In the genomic region with DNA sequence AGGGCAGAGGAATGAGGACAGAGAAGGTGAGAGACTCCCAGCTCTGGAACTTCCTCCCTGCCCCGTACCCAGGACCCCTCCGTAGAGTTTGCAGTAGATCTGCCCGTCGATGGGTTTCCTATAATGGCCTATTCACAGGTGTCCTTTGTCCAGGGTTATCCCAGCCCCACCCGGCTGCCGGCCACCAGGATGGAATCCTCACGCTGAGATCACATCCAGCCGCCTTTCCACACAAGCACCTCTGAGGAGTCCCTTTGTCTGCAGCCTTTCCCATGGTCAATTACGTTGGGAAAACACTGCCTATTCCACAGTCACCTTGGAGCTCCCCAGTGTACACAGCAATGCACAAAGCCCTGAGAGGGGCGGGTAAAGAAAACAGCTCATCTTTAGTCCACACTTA, we compare ENCODE assay signal across 14 cellular contexts.
DNase-seq lines count a peak whose midpoint lies in the region; TF ChIP-seq lines count a peak whose summit lies in the region.
"Had no signal": no experiment of that assay in that cellular context is flagged by ENCODE, and none has a peak within 500 bp of the region (broad histone marks: within the 10 kb centered on the region; RNA-seq: fewer than 3 reads in every experiment).

No MANE protein-coding gene starts in this region.

- H3K9me3 Mint-ChIP-seq in activated T-cell treated with anti-CD3 and anti-CD28 coated beads, Interleukin-2, amount 50 U/mL, for 24 hours: no peaks in the 10 kb centered on the region
- no peaks in the 10 kb centered on the region for H3K9me3 Mint-ChIP-seq in IgD-negative memory B cell
- no peaks in the 10 kb centered on the region for H3K9me3 Mint-ChIP-seq in activated T-helper 1 cell treated with anti-CD3 and anti-CD28 coated beads, Interleukin-12 subunit alpha, Interleukin-12 subunit beta, Interleukin-2, Interleukin-4 antibody, amounts not matched to agents 30 ng/mL and 10 ng/mL and 1 ng/mL, durations not matched to agents 14 hours and 24 hours and 36 hours
- no peaks in the 10 kb centered on the region for H3K9me3 Mint-ChIP-seq in neural progenitor cell

- no peak overlapping the region for H3K4me3 ChIP-seq in neural progenitor cell
- H3K4me3 ChIP-seq: K562, testis had no signal

- H3K27me3 ChIP-seq in neural progenitor cell: no peaks in the 10 kb centered on the region
- H3K27me3 ChIP-seq: testis had no signal

- H3K36me3 ChIP-seq in neural progenitor cell: no peaks in the 10 kb centered on the region

- intact Hi-C loops in activated T-helper 1 cell treated with anti-CD3 and anti-CD28 coated beads, Interleukin-12 subunit alpha, Interleukin-12 subunit beta, Interleukin-2, Interleukin-4 antibody, amounts not matched to agents 30 ng/mL and 10 ng/mL and 1 ng/mL, durations not matched to agents 14 hours and 24 hours and 36 hours (cut with micrococcal nuclease): no loop called here

- no peak overlapping the region for H3K4me2 ChIP-seq in neural progenitor cell

- no peaks in the 10 kb centered on the region for H4K20me1 ChIP-seq in neural progenitor cell (ENCODE audit: low read depth)

- H3F3A ChIP-seq in neural progenitor cell (ENCODE audit: low read depth): no peaks in the 10 kb centered on the region

- H3K4me3 Mint-ChIP-seq in activated T-cell treated with anti-CD3 and anti-CD28 coated beads, Interleukin-2, amount 50 U/mL, for 24 hours: no peak overlapping the region
- peak overlapping the region in 1 of 4 donors; percentile 69 for H3K4me3 Mint-ChIP-seq in IgD-negative memory B cell
- peak overlapping the region; percentile 70 for H3K4me3 Mint-ChIP-seq in activated T-helper 1 cell treated with anti-CD3 and anti-CD28 coated beads, Interleukin-12 subunit alpha, Interleukin-12 subunit beta, Interleukin-2, Interleukin-4 antibody, amounts not matched to agents 30 ng/mL and 10 ng/mL and 1 ng/mL, durations not matched to agents 14 hours and 24 hours and 36 hours
- no peak overlapping the region for H3K4me3 Mint-ChIP-seq in neural progenitor cell
- H3K4me3 Mint-ChIP-seq: WTC11 had no signal

- no peaks in the 10 kb centered on the region for H3K36me3 Mint-ChIP-seq in activated T-cell treated with anti-CD3 and anti-CD28 coated beads, Interleukin-2, amount 50 U/mL, for 24 hours (ENCODE audit: low read depth)
- H3K36me3 Mint-ChIP-seq in IgD-negative memory B cell (no peaks in the 10 kb centered on the region), neural progenitor cell (no peaks in the 10 kb centered on the region)
- H3K36me3 Mint-ChIP-seq in activated T-helper 1 cell treated with anti-CD3 and anti-CD28 coated beads, Interleukin-12 subunit alpha, Interleukin-12 subunit beta, Interleukin-2, Interleukin-4 antibody, amounts not matched to agents 30 ng/mL and 10 ng/mL and 1 ng/mL, durations not matched to agents 14 hours and 24 hours and 36 hours (ENCODE audit: low read depth): peaks cover 8% of the 10 kb centered on the region
- H3K36me3 Mint-ChIP-seq: WTC11 had no signal

- H2AFZ ChIP-seq in neural progenitor cell (replicated peaks): no peak overlapping the region

- no peak for TF ChIP-seq CTCF in neural progenitor cell (IDR thresholded peaks at IDR 0.05)

- no peaks in the 10 kb centered on the region for H3K9me3 ChIP-seq in neural progenitor cell (ENCODE audit: low read depth)
- H3K9me3 ChIP-seq: testis had no signal

- H3K79me2 ChIP-seq in neural progenitor cell (ENCODE audit: low read depth): no peaks in the 10 kb centered on the region

- DNase-seq in activated T-cell treated with anti-CD3 and anti-CD28 coated beads, Interleukin-2, amount 50 U/mL, for 24 hours: peak; percentile 32
- DNase-seq in activated T-cell treated with anti-CD3 and anti-CD28 coated beads, Interleukin-2, amount 50 U/mL, for 1 hour: no peak
- no peak for DNase-seq in activated T-helper 1 cell treated with anti-CD3 and anti-CD28 coated beads, Interleukin-12 subunit alpha, Interleukin-12 subunit beta, Interleukin-2, Interleukin-4 antibody, amounts not matched to agents 30 ng/mL and 10 ng/mL and 1 ng/mL, durations not matched to agents 14 hours and 24 hours and 36 hours (ENCODE audit: low spot score)
- DNase-seq in neural progenitor cell (ENCODE audit: low spot score): no peak
- no peak for DNase-seq in H4 (ENCODE audit: low spot score)
- DNase-seq in NCI-H2171 (lab: John Stamatoyannopoulos, UW): no peak
- DNase-seq in stimulated activated CD4-positive, alpha-beta T cell treated with anti-CD3 and anti-CD28 coated beads, Interleukin-4, amount 100 ng/mL, for 4 hours: no peak
- DNase-seq: aorta, DMS79 treated with DMSO at 0.1 percent for 48 hours, NCI-H446 treated with DMSO at 0.1 percent for 48 hours, testis had no signal

- no peak overlapping the region for H3K9ac ChIP-seq in neural progenitor cell

- H3K27me3 Mint-ChIP-seq in activated T-cell treated with anti-CD3 and anti-CD28 coated beads, Interleukin-2, amount 50 U/mL, for 24 hours: no peaks in the 10 kb centered on the region
- no peaks in the 10 kb centered on the region for H3K27me3 Mint-ChIP-seq in IgD-negative memory B cell
- no peaks in the 10 kb centered on the region for H3K27me3 Mint-ChIP-seq in activated T-helper 1 cell treated with anti-CD3 and anti-CD28 coated beads, Interleukin-12 subunit alpha, Interleukin-12 subunit beta, Interleukin-2, Interleukin-4 antibody, amounts not matched to agents 30 ng/mL and 10 ng/mL and 1 ng/mL, durations not matched to agents 14 hours and 24 hours and 36 hours (ENCODE audit: insufficient read depth)
- peaks cover 4% of the 10 kb centered on the region for H3K27me3 Mint-ChIP-seq in neural progenitor cell (ENCODE audit: insufficient read depth, low read depth)

- no peak overlapping the region for H3K27ac ChIP-seq in neural progenitor cell
- H3K27ac ChIP-seq: testis had no signal

- no peak overlapping the region for H3K27ac Mint-ChIP-seq in activated T-cell treated with anti-CD3 and anti-CD28 coated beads, Interleukin-2, amount 50 U/mL, for 24 hours
- H3K27ac Mint-ChIP-seq in IgD-negative memory B cell (peak overlapping the region in 2 of 3 donors; percentile 10 to 86), neural progenitor cell (peak overlapping the region; percentile 87)
- peak overlapping the region; percentile 97 for H3K27ac Mint-ChIP-seq in activated T-helper 1 cell treated with anti-CD3 and anti-CD28 coated beads, Interleukin-12 subunit alpha, Interleukin-12 subunit beta, Interleukin-2, Interleukin-4 antibody, amounts not matched to agents 30 ng/mL and 10 ng/mL and 1 ng/mL, durations not matched to agents 14 hours and 24 hours and 36 hours
- H3K27ac Mint-ChIP-seq: WTC11 had no signal

- peaks cover 91% of the 10 kb centered on the region for H3K4me1 Mint-ChIP-seq in activated T-cell treated with anti-CD3 and anti-CD28 coated beads, Interleukin-2, amount 50 U/mL, for 24 hours (ENCODE audit: low read depth)
- peaks cover 50 to 72% (median 53%) of the 10 kb centered on the region in 3 donors for H3K4me1 Mint-ChIP-seq in IgD-negative memory B cell
- peaks cover 94% of the 10 kb centered on the region for H3K4me1 Mint-ChIP-seq in activated T-helper 1 cell treated with anti-CD3 and anti-CD28 coated beads, Interleukin-12 subunit alpha, Interleukin-12 subunit beta, Interleukin-2, Interleukin-4 antibody, amounts not matched to agents 30 ng/mL and 10 ng/mL and 1 ng/mL, durations not matched to agents 14 hours and 24 hours and 36 hours (ENCODE audit: low read depth)
- H3K4me1 Mint-ChIP-seq in neural progenitor cell: peaks cover 24% of the 10 kb centered on the region

- peaks cover 10% of the 10 kb centered on the region for H3K4me1 ChIP-seq in neural progenitor cell
